ENCODE assay signal across 15 cellular contexts in the genomic region with DNA sequence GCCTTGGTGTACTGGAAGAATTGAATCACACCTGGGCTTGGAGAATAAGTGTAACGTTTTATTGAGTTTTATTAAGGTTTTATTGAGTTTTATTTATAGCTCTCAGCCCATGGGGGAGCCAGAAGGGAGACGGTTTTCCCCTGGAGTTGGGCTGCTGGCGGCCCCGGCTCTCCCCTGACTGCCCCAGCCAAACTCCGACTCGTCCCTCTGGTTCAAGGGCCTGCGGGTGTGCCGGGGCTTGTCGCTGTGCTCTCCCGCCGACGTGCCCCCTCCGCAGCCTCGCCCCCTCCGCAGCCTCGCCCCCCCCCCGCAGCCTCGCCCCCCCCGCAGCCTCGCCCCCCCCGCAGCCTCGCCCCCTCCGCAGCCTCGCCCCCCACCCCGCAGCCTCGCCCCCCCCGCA.
"Had no signal": no experiment of that assay in that cellular context is flagged by ENCODE, and none has a peak within 500 bp of the region (broad histone marks: within the 10 kb centered on the region; RNA-seq: fewer than 3 reads in every experiment).

No MANE protein-coding gene starts in this region.

- H3K4me3 Mint-ChIP-seq: activated CD4-positive, alpha-beta T cell treated with anti-CD3 and anti-CD28 coated beads, Interleukin-2, amount 10 ng/mL, durations not matched to agents 24 days and 14 days; activated naive CD4-positive, alpha-beta T cell treated with anti-CD3 and anti-CD28 coated beads for 36 hours; activated T-helper 17 cell treated with anti-CD3 and anti-CD28 coated beads, Interleukin-2, amount 50 U/mL, for 72 hours; stimulated activated naive B cell treated with anti-CD40 and anti-IgM and Interleukin-4, amounts not matched to agents 10 μg/mL and 1 μg/mL and 100 μg/mL, for 72 hours had no signal

- H3K9me3 Mint-ChIP-seq: activated CD4-positive, alpha-beta T cell treated with anti-CD3 and anti-CD28 coated beads, Interleukin-2, amount 10 ng/mL, durations not matched to agents 24 days and 14 days; activated naive CD4-positive, alpha-beta T cell treated with anti-CD3 and anti-CD28 coated beads for 36 hours; activated T-helper 17 cell treated with anti-CD3 and anti-CD28 coated beads, Interleukin-2, amount 50 U/mL, for 72 hours; stimulated activated naive B cell treated with anti-CD40 and anti-IgM and Interleukin-4, amounts not matched to agents 10 μg/mL and 1 μg/mL and 100 μg/mL, for 72 hours had no signal

- H3K4me1 ChIP-seq: foreskin keratinocyte, lower lobe of right lung, thyroid gland had no signal

- H3K27ac ChIP-seq: esophagus muscularis mucosa, foreskin keratinocyte, lower lobe of right lung, neutrophil, skin epidermis, thyroid gland had no signal

- H3K27ac Mint-ChIP-seq: activated CD4-positive, alpha-beta T cell treated with anti-CD3 and anti-CD28 coated beads, Interleukin-2, amount 10 ng/mL, durations not matched to agents 24 days and 14 days; activated naive CD4-positive, alpha-beta T cell treated with anti-CD3 and anti-CD28 coated beads for 36 hours; activated T-helper 17 cell treated with anti-CD3 and anti-CD28 coated beads, Interleukin-2, amount 50 U/mL, for 72 hours had no signal

- DNase-seq: activated CD4-positive, alpha-beta T cell treated with anti-CD3 and anti-CD28 coated beads, Interleukin-2, amount 10 ng/mL, durations not matched to agents 24 days and 14 days; activated CD4-positive, CD25-positive, alpha-beta regulatory T cell; activated naive CD4-positive, alpha-beta T cell treated with anti-CD3 and anti-CD28 coated beads for 36 hours; foreskin keratinocyte; lower lobe of right lung; midbrain; stimulated activated CD4-positive, alpha-beta T cell treated with anti-CD3 and anti-CD28 coated beads, Interleukin-15, amount 100 ng/mL, for 24 hours; stimulated activated CD4-positive, alpha-beta T cell treated with anti-CD3 and anti-CD28 coated beads, Interleukin-4, amount 100 ng/mL, for 1 hour; stimulated activated naive B cell treated with anti-CD40 and anti-IgM and Interleukin-4, amounts not matched to agents 10 μg/mL and 1 μg/mL and 100 μg/mL, for 72 hours; T-helper 2 cell; thyroid gland had no signal

- H3K27me3 Mint-ChIP-seq: activated CD4-positive, alpha-beta T cell treated with anti-CD3 and anti-CD28 coated beads, Interleukin-2, amount 10 ng/mL, durations not matched to agents 24 days and 14 days; activated T-helper 17 cell treated with anti-CD3 and anti-CD28 coated beads, Interleukin-2, amount 50 U/mL, for 72 hours had no signal

- H3K9me3 ChIP-seq: esophagus muscularis mucosa, lower lobe of right lung, neutrophil, thyroid gland had no signal

- H3K27me3 ChIP-seq: esophagus muscularis mucosa, foreskin keratinocyte, thyroid gland had no signal

- H3K36me3 ChIP-seq: esophagus muscularis mucosa, lower lobe of right lung, neutrophil, thyroid gland had no signal

- H3K4me3 ChIP-seq: esophagus muscularis mucosa, lower lobe of right lung, thyroid gland had no signal

- ATAC-seq: activated T-helper 17 cell treated with anti-CD3 and anti-CD28 coated beads, Interleukin-2, amount 50 U/mL, for 72 hours; foreskin keratinocyte; lower lobe of right lung; stimulated activated naive B cell treated with anti-CD40 and anti-IgM and Interleukin-4, amounts not matched to agents 10 μg/mL and 1 μg/mL and 100 μg/mL, for 72 hours had no signal

- H3K36me3 Mint-ChIP-seq: stimulated activated naive B cell treated with anti-CD40 and anti-IgM and Interleukin-4, amounts not matched to agents 10 μg/mL and 1 μg/mL and 100 μg/mL, for 72 hours had no signal

- H3K4me1 Mint-ChIP-seq: activated CD4-positive, alpha-beta T cell treated with anti-CD3 and anti-CD28 coated beads, Interleukin-2, amount 10 ng/mL, durations not matched to agents 24 days and 14 days; activated T-helper 17 cell treated with anti-CD3 and anti-CD28 coated beads, Interleukin-2, amount 50 U/mL, for 72 hours had no signal
